1 cellular context compared by ENCODE assay signal in the genomic region with DNA sequence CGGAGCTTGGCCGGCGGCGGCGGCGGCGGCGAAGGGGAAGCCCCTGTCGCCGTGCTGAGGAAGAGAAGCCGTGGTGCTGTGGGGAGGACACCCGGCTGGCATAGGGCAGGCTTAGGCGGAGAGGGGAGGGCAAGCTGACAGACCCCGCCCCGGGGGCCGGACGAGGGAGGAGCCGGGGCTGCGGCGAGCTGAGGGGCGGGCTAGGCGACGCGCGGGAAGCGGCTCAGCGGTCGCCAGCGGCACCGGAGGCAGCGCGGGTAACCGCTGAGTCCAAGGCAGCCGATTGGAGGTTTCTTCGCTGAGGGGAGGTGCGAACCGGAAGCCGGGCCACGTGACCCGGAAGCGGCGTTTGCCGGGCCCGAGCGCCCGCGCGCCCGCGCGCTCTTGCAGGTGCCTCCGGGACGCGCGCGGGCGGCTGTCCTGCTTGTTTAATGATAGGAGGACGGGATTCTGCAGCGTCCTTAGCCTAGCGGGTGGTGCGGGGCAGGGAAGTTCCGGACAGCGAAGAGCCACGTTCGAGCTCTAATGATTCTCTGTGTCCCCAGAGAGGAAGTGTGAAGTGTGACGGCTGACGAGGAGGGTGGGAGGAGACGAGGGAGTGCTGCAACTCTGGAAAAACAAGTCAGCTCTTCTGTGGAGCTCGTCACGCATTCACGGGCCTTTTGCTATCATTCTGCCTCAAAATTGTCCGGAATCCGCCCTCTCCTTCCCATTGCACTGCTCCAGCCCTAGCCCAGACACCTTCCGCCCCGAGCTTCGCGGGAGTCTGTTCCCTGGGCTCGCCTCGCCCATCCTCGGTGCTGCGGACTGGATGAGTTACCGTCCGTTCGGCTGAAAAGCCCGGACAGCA.
TF ChIP-seq lines count a peak whose summit lies in the region.

A gene (minus strand): TSS at position 102 of the 850 bp plus-strand sequence. CDS start 2,289 bp downstream, outside the sequence.

TF ChIP-seq in HEK293, 187 proteins besides CTCF, POLR2A, EP300 and RAD21 (continued from another document):
- TF ChIP-seq ZNF48 (tag by site-specific recombination; IDR thresholded peaks at IDR 0.05) (no peak), ZNF623 (tag by site-specific recombination; IDR thresholded peaks at IDR 0.05) (no peak), GLIS1 (tag by site-specific recombination; IDR thresholded peaks at IDR 0.05) (peak; percentile 67), ZNF747 (tag by site-specific recombination; IDR thresholded peaks at IDR 0.05) (no peak), ZNF341 (tag by site-specific recombination; IDR thresholded peaks at IDR 0.05; ENCODE audit: low read depth) (peak; percentile 84), ZEB2 (tag by site-specific recombination; IDR thresholded peaks at IDR 0.05) (peak; percentile 72; the same call in 1 of the 2 replicates), FEZF1 (tag by site-specific recombination; IDR thresholded peaks at IDR 0.05) (peak; percentile 44; the same call in 1 of the 2 replicates), ZNF530 (tag by site-specific recombination; IDR thresholded peaks at IDR 0.05; ENCODE audit: low read depth) (no peak), ZNF792 (tag by site-specific recombination; IDR thresholded peaks at IDR 0.05) (no peak), ZNF23 (tag by site-specific recombination; IDR thresholded peaks at IDR 0.05; ENCODE audit: borderline replicate concordance) (no peak), ZNF76 (tag by site-specific recombination; IDR thresholded peaks at IDR 0.05; ENCODE audit: borderline replicate concordance, low read depth) (peak; percentile 73; the same call in 1 of the 2 replicates), PRDM1 (tag by site-specific recombination; IDR thresholded peaks at IDR 0.05) (no peak), ZNF214 (tag by site-specific recombination; IDR thresholded peaks at IDR 0.05; ENCODE audit: borderline replicate concordance) (no peak), ZBTB17 (tag by site-specific recombination; IDR thresholded peaks at IDR 0.05) (peak; percentile 67; the same call in 1 of the 2 replicates), ZFP69B (tag by site-specific recombination; IDR thresholded peaks at IDR 0.05) (peak; percentile 66; the same call in 1 of the 2 replicates), TRIM28 (IDR thresholded peaks at IDR 0.05; ENCODE audit: borderline replicate concordance, low read length) (0 out of 2 replicates have a peak, but pooled peaks have one; percentile 34), ZNF266 (tag by site-specific recombination; IDR thresholded peaks at IDR 0.05; ENCODE audit: low read depth) (no peak), ZNF629 (tag by site-specific recombination; IDR thresholded peaks at IDR 0.05) (peak; percentile 74), ZNF146 (tag by site-specific recombination; IDR thresholded peaks at IDR 0.05) (no peak), ZNF174 (tag by site-specific recombination; IDR thresholded peaks at IDR 0.05) (no peak), ZBTB21 (tag by site-specific recombination; IDR thresholded peaks at IDR 0.05) (0 out of 2 replicates have a peak, but pooled peaks have one; percentile 53), YY1 (tag by site-specific recombination; IDR thresholded peaks at IDR 0.05) (0 out of 2 replicates have a peak, but pooled peaks have one; percentile 32), ZNF121 (tag by site-specific recombination; IDR thresholded peaks at IDR 0.05) (0 out of 2 replicates have a peak, but pooled peaks have one; percentile 41), ZNF701 (tag by site-specific recombination; IDR thresholded peaks at IDR 0.05) (no peak), ZNF837 (tag by site-specific recombination; IDR thresholded peaks at IDR 0.05) (no peak), ZFP3 (tag by site-specific recombination; IDR thresholded peaks at IDR 0.05; ENCODE audit: low read depth) (no peak), SP3 (tag by site-specific recombination; IDR thresholded peaks at IDR 0.05) (peak; percentile 90), ZNF768 (tag by site-specific recombination; IDR thresholded peaks at IDR 0.05) (no peak), ZSCAN16 (tag by site-specific recombination; IDR thresholded peaks at IDR 0.05) (no peak)
- TF ChIP-seq, protein P1, sequence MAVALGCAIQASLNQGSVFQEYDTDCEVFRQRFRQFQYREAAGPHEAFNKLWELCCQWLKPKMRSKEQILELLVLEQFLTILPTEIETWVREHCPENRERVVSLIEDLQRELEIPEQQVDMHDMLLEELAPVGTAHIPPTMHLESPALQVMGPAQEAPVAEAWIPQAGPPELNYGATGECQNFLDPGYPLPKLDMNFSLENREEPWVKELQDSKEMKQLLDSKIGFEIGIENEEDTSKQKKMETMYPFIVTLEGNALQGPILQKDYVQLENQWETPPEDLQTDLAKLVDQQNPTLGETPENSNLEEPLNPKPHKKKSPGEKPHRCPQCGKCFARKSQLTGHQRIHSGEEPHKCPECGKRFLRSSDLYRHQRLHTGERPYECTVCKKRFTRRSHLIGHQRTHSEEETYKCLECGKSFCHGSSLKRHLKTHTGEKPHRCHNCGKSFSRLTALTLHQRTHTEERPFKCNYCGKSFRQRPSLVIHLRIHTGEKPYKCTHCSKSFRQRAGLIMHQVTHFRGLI (tag by site-specific recombination; IDR thresholded peaks at IDR 0.05): no peak
- TF ChIP-seq, protein P2, sequence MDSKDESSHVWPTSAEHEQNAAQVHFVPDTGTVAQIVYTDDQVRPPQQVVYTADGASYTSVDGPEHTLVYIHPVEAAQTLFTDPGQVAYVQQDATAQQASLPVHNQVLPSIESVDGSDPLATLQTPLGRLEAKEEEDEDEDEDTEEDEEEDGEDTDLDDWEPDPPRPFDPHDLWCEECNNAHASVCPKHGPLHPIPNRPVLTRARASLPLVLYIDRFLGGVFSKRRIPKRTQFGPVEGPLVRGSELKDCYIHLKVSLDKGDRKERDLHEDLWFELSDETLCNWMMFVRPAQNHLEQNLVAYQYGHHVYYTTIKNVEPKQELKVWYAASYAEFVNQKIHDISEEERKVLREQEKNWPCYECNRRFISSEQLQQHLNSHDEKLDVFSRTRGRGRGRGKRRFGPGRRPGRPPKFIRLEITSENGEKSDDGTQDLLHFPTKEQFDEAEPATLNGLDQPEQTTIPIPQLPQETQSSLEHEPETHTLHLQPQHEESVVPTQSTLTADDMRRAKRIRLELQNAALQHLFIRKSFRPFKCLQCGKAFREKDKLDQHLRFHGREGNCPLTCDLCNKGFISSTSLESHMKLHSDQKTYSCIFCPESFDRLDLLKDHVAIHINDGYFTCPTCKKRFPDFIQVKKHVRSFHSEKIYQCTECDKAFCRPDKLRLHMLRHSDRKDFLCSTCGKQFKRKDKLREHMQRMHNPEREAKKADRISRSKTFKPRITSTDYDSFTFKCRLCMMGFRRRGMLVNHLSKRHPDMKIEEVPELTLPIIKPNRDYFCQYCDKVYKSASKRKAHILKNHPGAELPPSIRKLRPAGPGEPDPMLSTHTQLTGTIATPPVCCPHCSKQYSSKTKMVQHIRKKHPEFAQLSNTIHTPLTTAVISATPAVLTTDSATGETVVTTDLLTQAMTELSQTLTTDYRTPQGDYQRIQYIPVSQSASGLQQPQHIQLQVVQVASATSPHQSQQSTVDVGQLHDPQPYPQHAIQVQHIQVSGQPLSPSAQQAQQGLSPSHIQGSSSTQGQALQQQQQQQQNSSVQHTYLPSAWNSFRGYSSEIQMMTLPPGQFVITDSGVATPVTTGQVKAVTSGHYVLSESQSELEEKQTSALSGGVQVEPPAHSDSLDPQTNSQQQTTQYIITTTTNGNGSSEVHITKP (tag by site-specific recombination; IDR thresholded peaks at IDR 0.05): 0 out of 2 replicates have a peak, but pooled peaks have one; percentile 20
- TF ChIP-seq, protein P3, sequence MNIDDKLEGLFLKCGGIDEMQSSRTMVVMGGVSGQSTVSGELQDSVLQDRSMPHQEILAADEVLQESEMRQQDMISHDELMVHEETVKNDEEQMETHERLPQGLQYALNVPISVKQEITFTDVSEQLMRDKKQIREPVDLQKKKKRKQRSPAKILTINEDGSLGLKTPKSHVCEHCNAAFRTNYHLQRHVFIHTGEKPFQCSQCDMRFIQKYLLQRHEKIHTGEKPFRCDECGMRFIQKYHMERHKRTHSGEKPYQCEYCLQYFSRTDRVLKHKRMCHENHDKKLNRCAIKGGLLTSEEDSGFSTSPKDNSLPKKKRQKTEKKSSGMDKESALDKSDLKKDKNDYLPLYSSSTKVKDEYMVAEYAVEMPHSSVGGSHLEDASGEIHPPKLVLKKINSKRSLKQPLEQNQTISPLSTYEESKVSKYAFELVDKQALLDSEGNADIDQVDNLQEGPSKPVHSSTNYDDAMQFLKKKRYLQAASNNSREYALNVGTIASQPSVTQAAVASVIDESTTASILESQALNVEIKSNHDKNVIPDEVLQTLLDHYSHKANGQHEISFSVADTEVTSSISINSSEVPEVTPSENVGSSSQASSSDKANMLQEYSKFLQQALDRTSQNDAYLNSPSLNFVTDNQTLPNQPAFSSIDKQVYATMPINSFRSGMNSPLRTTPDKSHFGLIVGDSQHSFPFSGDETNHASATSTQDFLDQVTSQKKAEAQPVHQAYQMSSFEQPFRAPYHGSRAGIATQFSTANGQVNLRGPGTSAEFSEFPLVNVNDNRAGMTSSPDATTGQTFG (tag by site-specific recombination; IDR thresholded peaks at IDR 0.05; ENCODE audit: borderline replicate concordance): no peak
- TF ChIP-seq, protein P4, sequence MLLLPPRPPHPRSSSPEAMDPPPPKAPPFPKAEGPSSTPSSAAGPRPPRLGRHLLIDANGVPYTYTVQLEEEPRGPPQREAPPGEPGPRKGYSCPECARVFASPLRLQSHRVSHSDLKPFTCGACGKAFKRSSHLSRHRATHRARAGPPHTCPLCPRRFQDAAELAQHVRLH (tag by site-specific recombination; IDR thresholded peaks at IDR 0.05): peak; percentile 69; the same call in 1 of the 2 replicates
- TF ChIP-seq, protein P5, sequence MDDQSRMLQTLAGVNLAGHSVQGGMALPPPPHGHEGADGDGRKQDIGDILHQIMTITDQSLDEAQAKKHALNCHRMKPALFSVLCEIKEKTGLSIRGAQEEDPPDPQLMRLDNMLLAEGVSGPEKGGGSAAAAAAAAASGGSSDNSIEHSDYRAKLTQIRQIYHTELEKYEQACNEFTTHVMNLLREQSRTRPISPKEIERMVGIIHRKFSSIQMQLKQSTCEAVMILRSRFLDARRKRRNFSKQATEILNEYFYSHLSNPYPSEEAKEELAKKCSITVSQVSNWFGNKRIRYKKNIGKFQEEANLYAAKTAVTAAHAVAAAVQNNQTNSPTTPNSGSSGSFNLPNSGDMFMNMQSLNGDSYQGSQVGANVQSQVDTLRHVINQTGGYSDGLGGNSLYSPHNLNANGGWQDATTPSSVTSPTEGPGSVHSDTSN (CRISPR knock-in tag; IDR thresholded peaks at IDR 0.05): peak; percentile 93
- TF ChIP-seq, protein P6, sequence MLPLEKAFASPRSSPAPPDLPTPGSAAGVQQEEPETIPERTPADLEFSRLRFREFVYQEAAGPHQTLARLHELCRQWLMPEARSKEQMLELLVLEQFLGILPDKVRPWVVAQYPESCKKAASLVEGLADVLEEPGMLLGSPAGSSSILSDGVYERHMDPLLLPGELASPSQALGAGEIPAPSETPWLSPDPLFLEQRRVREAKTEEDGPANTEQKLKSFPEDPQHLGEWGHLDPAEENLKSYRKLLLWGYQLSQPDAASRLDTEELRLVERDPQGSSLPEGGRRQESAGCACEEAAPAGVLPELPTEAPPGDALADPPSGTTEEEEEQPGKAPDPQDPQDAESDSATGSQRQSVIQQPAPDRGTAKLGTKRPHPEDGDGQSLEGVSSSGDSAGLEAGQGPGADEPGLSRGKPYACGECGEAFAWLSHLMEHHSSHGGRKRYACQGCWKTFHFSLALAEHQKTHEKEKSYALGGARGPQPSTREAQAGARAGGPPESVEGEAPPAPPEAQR (tag by site-specific recombination; IDR thresholded peaks at IDR 0.05): no peak
- TF ChIP-seq, protein P7, sequence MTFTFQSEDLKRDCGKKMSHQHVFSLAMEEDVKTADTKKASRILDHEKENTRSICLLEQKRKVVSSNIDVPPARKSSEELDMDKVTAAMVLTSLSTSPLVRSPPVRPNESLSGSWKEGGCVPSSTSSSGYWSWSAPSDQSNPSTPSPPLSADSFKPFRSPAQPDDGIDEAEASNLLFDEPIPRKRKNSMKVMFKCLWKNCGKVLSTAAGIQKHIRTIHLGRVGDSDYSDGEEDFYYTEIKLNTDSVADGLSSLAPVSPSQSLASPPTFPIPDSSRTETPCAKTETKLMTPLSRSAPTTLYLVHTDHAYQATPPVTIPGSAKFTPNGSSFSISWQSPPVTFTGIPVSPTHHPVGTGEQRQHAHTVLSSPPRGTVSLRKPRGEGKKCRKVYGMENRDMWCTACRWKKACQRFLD (tag by site-specific recombination; IDR thresholded peaks at IDR 0.05): peak; percentile 83
- TF ChIP-seq, protein P8, sequence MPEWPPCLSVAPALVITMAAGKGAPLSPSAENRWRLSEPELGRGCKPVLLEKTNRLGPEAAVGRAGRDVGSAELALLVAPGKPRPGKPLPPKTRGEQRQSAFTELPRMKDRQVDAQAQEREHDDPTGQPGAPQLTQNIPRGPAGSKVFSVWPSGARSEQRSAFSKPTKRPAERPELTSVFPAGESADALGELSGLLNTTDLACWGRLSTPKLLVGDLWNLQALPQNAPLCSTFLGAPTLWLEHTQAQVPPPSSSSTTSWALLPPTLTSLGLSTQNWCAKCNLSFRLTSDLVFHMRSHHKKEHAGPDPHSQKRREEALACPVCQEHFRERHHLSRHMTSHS (tag by site-specific recombination; IDR thresholded peaks at IDR 0.05): no peak
- TF ChIP-seq, protein P9, sequence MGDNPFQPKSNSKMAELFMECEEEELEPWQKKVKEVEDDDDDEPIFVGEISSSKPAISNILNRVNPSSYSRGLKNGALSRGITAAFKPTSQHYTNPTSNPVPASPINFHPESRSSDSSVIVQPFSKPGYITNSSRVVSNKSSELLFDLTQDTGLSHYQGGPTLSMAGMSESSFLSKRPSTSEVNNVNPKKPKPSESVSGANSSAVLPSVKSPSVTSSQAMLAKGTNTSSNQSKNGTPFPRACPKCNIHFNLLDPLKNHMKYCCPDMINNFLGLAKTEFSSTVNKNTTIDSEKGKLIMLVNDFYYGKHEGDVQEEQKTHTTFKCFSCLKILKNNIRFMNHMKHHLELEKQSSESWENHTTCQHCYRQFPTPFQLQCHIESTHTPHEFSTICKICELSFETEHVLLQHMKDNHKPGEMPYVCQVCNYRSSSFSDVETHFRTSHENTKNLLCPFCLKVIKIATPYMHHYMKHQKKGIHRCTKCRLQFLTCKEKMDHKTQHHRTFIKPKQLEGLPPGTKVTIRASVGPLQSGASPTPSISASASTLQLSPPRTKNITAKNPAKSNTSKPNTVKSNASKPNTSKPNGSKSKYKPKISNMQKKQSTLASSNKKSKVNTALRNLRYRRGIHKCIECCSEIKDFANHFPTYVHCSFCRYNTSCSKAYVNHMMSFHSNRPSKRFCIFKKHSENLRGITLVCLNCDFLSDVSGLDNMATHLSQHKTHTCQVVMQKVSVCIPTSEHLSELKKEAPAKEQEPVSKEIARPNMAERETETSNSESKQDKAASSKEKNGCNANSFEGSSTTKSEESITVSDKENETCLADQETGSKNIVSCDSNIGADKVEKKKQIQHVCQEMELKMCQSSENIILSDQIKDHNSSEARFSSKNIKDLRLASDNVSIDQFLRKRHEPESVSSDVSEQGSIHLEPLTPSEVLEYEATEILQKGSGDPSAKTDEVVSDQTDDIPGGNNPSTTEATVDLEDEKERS (tag by site-specific recombination; IDR thresholded peaks at IDR 0.05): no peak
- TF ChIP-seq, protein P10, sequence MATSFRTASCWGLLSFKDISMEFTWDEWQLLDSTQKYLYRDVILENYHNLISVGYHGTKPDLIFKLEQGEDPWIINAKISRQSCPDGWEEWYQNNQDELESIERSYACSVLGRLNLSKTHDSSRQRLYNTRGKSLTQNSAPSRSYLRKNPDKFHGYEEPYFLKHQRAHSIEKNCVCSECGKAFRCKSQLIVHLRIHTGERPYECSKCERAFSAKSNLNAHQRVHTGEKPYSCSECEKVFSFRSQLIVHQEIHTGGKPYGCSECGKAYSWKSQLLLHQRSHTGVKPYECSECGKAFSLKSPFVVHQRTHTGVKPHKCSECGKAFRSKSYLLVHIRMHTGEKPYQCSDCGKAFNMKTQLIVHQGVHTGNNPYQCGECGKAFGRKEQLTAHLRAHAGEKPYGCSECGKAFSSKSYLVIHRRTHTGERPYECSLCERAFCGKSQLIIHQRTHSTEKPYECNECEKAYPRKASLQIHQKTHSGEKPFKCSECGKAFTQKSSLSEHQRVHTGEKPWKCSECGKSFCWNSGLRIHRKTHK (tag by site-specific recombination; IDR thresholded peaks at IDR 0.05): no peak
